Comparison of ENCODE assay signal across 16 cellular contexts in the genomic region with DNA sequence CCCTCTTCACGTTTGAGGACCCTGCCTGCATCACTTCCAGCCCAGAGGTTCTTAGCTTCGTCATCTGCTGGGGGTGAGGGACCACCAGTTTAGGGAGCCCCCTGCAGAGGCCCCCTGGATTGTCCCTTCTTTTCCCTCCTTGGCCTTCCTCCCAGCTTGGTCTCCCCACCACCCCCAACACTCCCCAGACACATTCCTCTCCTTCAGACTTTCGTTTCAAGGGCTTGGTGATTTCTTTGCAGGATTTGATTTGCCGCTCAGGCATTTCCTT.
DNase-seq lines count a peak whose midpoint lies in the region; ATAC-seq and TF ChIP-seq lines count a peak whose summit lies in the region.
"Had no signal": no experiment of that assay in that cellular context is flagged by ENCODE, and none has a peak within 500 bp of the region (broad histone marks: within the 10 kb centered on the region; RNA-seq: fewer than 3 reads in every experiment).

No MANE protein-coding gene starts in this region.

- CTCF ChIA-PET in naive thymus-derived CD4-positive, alpha-beta T cell (lab: Charles Lee), result no interaction called here

- H3K4me3 Mint-ChIP-seq in brain (peak overlapping the region in 2 of 5 experiments; percentile 21 to 58), nephron (no peak overlapping the region), CD14-positive monocyte (no peak overlapping the region)
- H3K4me3 Mint-ChIP-seq in naive thymus-derived CD4-positive, alpha-beta T cell, result no peak overlapping the region
- no peak overlapping the region for H3K4me3 Mint-ChIP-seq in effector memory CD8-positive, alpha-beta T cell
- H3K4me3 Mint-ChIP-seq: activated T-helper 17 cell treated with anti-CD3 and anti-CD28 coated beads, Interleukin-2, amount 50 U/mL, for 72 hours had no signal

- POLR2A ChIA-PET in naive thymus-derived CD4-positive, alpha-beta T cell (lab: Charles Lee), result no interaction called here

- H3K9me3 Mint-ChIP-seq in brain (peaks cover 0 to 6% (median 0%) of the 10 kb centered on the region in 5 experiments), nephron (no peaks in the 10 kb centered on the region), CD14-positive monocyte (no peaks in the 10 kb centered on the region)
- no peaks in the 10 kb centered on the region for H3K9me3 Mint-ChIP-seq in naive thymus-derived CD4-positive, alpha-beta T cell
- no peaks in the 10 kb centered on the region for H3K9me3 Mint-ChIP-seq in effector memory CD8-positive, alpha-beta T cell
- H3K9me3 Mint-ChIP-seq: activated T-helper 17 cell treated with anti-CD3 and anti-CD28 coated beads, Interleukin-2, amount 50 U/mL, for 72 hours had no signal

- no peak for TF ChIP-seq CTCF in brain (conservative IDR thresholded peaks at IDR 0.05)
- no peak for TF ChIP-seq CTCF in nephron (IDR thresholded peaks at IDR 0.05; ENCODE audit: unreplicated experiment in 3 of 3)
- TF ChIP-seq CTCF in CD14-positive monocyte (IDR thresholded peaks at IDR 0.05), result no peak

- H3K4me3 ChIP-seq in ACC112 (ENCODE audit: low read depth, low read length) (no peak overlapping the region), HUES48 (ENCODE audit: low read depth, low read length) (no peak overlapping the region)
- H3K4me3 ChIP-seq in naive thymus-derived CD4-positive, alpha-beta T cell (ENCODE audit: low read length), result no peak overlapping the region
- H3K4me3 ChIP-seq: spleen, uterus had no signal

- H3K4me1 Mint-ChIP-seq in brain (peaks cover 62% of the 10 kb centered on the region), nephron (peaks cover 42% of the 10 kb centered on the region), CD14-positive monocyte (peaks cover 4% of the 10 kb centered on the region)
- H3K4me1 Mint-ChIP-seq in naive thymus-derived CD4-positive, alpha-beta T cell, result peaks cover 0 to 2% (median 0%) of the 10 kb centered on the region in 7 donors
- H3K4me1 Mint-ChIP-seq in effector memory CD8-positive, alpha-beta T cell (ENCODE audit: low read depth in 2 of 2), result no peaks in the 10 kb centered on the region
- H3K4me1 Mint-ChIP-seq: activated T-helper 17 cell treated with anti-CD3 and anti-CD28 coated beads, Interleukin-2, amount 50 U/mL, for 72 hours had no signal

- intact Hi-C loops in naive thymus-derived CD4-positive, alpha-beta T cell (cut with micrococcal nuclease), result no loop called here
- intact Hi-C loops in CD14-positive monocyte (cut with micrococcal nuclease), result no loop called here

- peak overlapping the region; percentile 33; the same call in 1 of the 2 replicates for H3K27ac ChIP-seq in ACC112 (ENCODE audit: low read depth, low read length)
- H3K27ac ChIP-seq in HUES48 (ENCODE audit: low read depth, low read length), result peak overlapping the region; percentile 15
- H3K27ac ChIP-seq in naive thymus-derived CD4-positive, alpha-beta T cell (ENCODE audit: low read depth, low read length), result no peak overlapping the region
- H3K27ac ChIP-seq: spleen had no signal

- ATAC-seq in naive thymus-derived CD4-positive, alpha-beta T cell, result no peak
- ATAC-seq in effector memory CD8-positive, alpha-beta T cell (replicated peaks), result no peak
- ATAC-seq: activated T-helper 17 cell treated with anti-CD3 and anti-CD28 coated beads, Interleukin-2, amount 50 U/mL, for 72 hours had no signal

- H3K36me3 ChIP-seq in ACC112 (ENCODE audit: insufficient read depth, low read length), result no peaks in the 10 kb centered on the region
- no peaks in the 10 kb centered on the region for H3K36me3 ChIP-seq in HUES48 (ENCODE audit: control insufficient read depth, insufficient read depth, low read length)
- no peaks in the 10 kb centered on the region for H3K36me3 ChIP-seq in naive thymus-derived CD4-positive, alpha-beta T cell (ENCODE audit: control insufficient read depth in 2 of 3, insufficient read depth in 3 of 3, low read length in 3 of 3)
- H3K36me3 ChIP-seq: spleen, uterus had no signal

- H3K79me2 ChIP-seq in ACC112 (ENCODE audit: control insufficient read depth, insufficient read depth, low read length, unreplicated experiment), result no peaks in the 10 kb centered on the region

- H2AFZ ChIP-seq in ACC112 (ENCODE audit: low read length, unreplicated experiment), result no peak overlapping the region

- H3K27me3 Mint-ChIP-seq in brain (peaks cover 2% of the 10 kb centered on the region), nephron (ENCODE audit: low read depth) (peaks cover 62% of the 10 kb centered on the region), CD14-positive monocyte (ENCODE audit: low read depth in 3 of 3) (peaks cover 4 to 8% (median 4%) of the 10 kb centered on the region in 3 donors)
- peaks cover 0 to 5% (median 0%) of the 10 kb centered on the region in 5 donors for H3K27me3 Mint-ChIP-seq in naive thymus-derived CD4-positive, alpha-beta T cell
- peaks cover 6 to 56% of the 10 kb centered on the region in 2 donors for H3K27me3 Mint-ChIP-seq in effector memory CD8-positive, alpha-beta T cell

- H3K9me3 ChIP-seq in HUES48 (ENCODE audit: control insufficient read depth, insufficient read depth, low read length), result no peaks in the 10 kb centered on the region
- no peaks in the 10 kb centered on the region for H3K9me3 ChIP-seq in naive thymus-derived CD4-positive, alpha-beta T cell (ENCODE audit: control insufficient read depth in 2 of 3, low read length in 3 of 3)
- H3K9me3 ChIP-seq: spleen, uterus had no signal

- H3K27ac Mint-ChIP-seq in brain, result peak overlapping the region in 4 of 5 experiments; percentile 57 to 96 (median 82)
- peak overlapping the region in 2 of 3 experiments; percentile 25 to 59 for H3K27ac Mint-ChIP-seq in nephron
- no peak overlapping the region for H3K27ac Mint-ChIP-seq in naive thymus-derived CD4-positive, alpha-beta T cell
- no peak overlapping the region for H3K27ac Mint-ChIP-seq in CD14-positive monocyte
- H3K27ac Mint-ChIP-seq in effector memory CD8-positive, alpha-beta T cell, result no peak overlapping the region
- H3K27ac Mint-ChIP-seq: activated T-helper 17 cell treated with anti-CD3 and anti-CD28 coated beads, Interleukin-2, amount 50 U/mL, for 72 hours had no signal

- H3K27me3 ChIP-seq in ACC112 (ENCODE audit: insufficient read depth, low read length) (no peaks in the 10 kb centered on the region), HUES48 (ENCODE audit: control insufficient read depth, insufficient read depth, low read length) (no peaks in the 10 kb centered on the region)
- no peaks in the 10 kb centered on the region for H3K27me3 ChIP-seq in naive thymus-derived CD4-positive, alpha-beta T cell (ENCODE audit: control insufficient read depth in 2 of 2, insufficient read depth in 2 of 2, low read length in 2 of 2)
- H3K27me3 ChIP-seq: uterus had no signal

- H3K9ac ChIP-seq in HUES48 (ENCODE audit: low read depth, low read length), result no peak overlapping the region

- peaks cover 38% of the 10 kb centered on the region for H3K4me1 ChIP-seq in ACC112 (ENCODE audit: control insufficient read depth, insufficient read depth, low read length, unreplicated experiment)
- peaks cover 23% of the 10 kb centered on the region for H3K4me1 ChIP-seq in HUES48 (ENCODE audit: control insufficient read depth, insufficient read depth, low read length)
- no peaks in the 10 kb centered on the region for H3K4me1 ChIP-seq in naive thymus-derived CD4-positive, alpha-beta T cell (ENCODE audit: control insufficient read depth in 2 of 2, insufficient read depth in 2 of 2, low read length in 2 of 2)
- H3K4me1 ChIP-seq: uterus had no signal

- DNase-seq in naive thymus-derived CD4-positive, alpha-beta T cell, result no peak
- no peak for DNase-seq in CD14-positive monocyte (ENCODE audit: low spot score)
- no peak for DNase-seq in effector memory CD8-positive, alpha-beta T cell
- DNase-seq in NCI-H69 (lab: John Stamatoyannopoulos, UW), result no peak
- DNase-seq: dermis blood vessel endothelial cell, foreskin melanocyte, MM.1S, NCI-H187 treated with DMSO at 0.1 percent for 48 hours, spleen, SW 1271 had no signal

- no peaks in the 10 kb centered on the region for H3K36me3 Mint-ChIP-seq in brain
- H3K36me3 Mint-ChIP-seq in nephron (ENCODE audit: low read depth), result no peaks in the 10 kb centered on the region
- no peaks in the 10 kb centered on the region for H3K36me3 Mint-ChIP-seq in naive thymus-derived CD4-positive, alpha-beta T cell
- H3K36me3 Mint-ChIP-seq in CD14-positive monocyte, result no peaks in the 10 kb centered on the region
- peaks cover 6% of the 10 kb centered on the region for H3K36me3 Mint-ChIP-seq in effector memory CD8-positive, alpha-beta T cell (ENCODE audit: insufficient read depth)

Comparison
In these comparisons a context has a peak if more than half of its experiments do, and no peak if none do; other contexts are left out.
1. H3K27ac Mint-ChIP-seq: peak in brain (4 of 5) and nephron (2 of 3); none in naive thymus-derived CD4-positive, alpha-beta T cell (0 of 9), CD14-positive monocyte (0 of 7) and effector memory CD8-positive, alpha-beta T cell (0 of 2).